Comparison of ENCODE assay signal across 1 cellular context in genomic region chr6:31203345-31203979, GRCh38.
A peak's percentile ranks its signal among the peaks of the same experiment; 100 is the strongest.
TF ChIP-seq lines count a peak whose summit lies in the region.

No MANE protein-coding gene starts in this region.

TF ChIP-seq in GM12878, 131 proteins besides CTCF, POLR2A, EP300 and RAD21 (continued from another document):
- TF ChIP-seq ZNF687 (IDR thresholded peaks at IDR 0.05) (0 out of 2 replicates have a peak, but pooled peaks have one; percentile 29), ZNF217 (IDR thresholded peaks at IDR 0.05) (peak; percentile 62; the same call in 1 of the 2 replicates), RAD51 (IDR thresholded peaks at IDR 0.05) (peak; percentile 89), ATF3 (IDR thresholded peaks at IDR 0.05; ENCODE audit: borderline replicate concordance, extremely low read depth, low read depth, low read length) (no peak), NBN (IDR thresholded peaks at IDR 0.05) (peak; percentile 9; the same call in 1 of the 2 replicates), MXI1 (IDR thresholded peaks at IDR 0.05; ENCODE audit: low read depth, low read length) (peak; percentile 95), STAT3 (IDR thresholded peaks at IDR 0.05; ENCODE audit: low read depth, low read length) (peak; percentile 31; the same call in 1 of the 2 replicates), RB1 (IDR thresholded peaks at IDR 0.05; ENCODE audit: borderline replicate concordance) (no peak), CUX1 (IDR thresholded peaks at IDR 0.05; ENCODE audit: insufficient replicate concordance, low read depth, low read length) (peak; percentile 52), DPF2 (IDR thresholded peaks at IDR 0.05) (peak; percentile 85), CHD4 (IDR thresholded peaks at IDR 0.05) (no peak), IKZF2 (IDR thresholded peaks at IDR 0.05) (peak; percentile 92 to 95), CREB1 (IDR thresholded peaks at IDR 0.05; ENCODE audit: low read depth) (peak; percentile 43; the same call in 1 of the 2 replicates)
